In the genomic region with DNA sequence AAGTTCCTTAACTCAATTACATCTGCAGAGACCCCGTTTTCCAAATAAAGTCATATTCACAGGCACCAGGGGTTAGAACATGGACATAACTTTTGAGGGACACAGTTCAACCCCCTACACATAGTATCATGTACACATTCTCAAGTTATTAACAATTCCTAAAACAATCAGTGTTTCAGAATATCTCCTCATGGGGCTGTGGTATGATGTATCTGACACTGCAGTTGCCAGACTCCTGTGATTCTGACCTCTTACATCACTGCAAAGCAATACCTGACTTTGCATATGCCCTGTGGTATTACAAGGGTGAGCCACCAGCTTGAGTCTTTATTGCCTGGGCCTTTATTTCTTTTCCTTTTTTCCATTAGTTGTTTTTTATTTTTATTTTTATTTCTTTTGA, we compare ENCODE assay signal across 2 cellular contexts.
TF ChIP-seq lines count a peak whose summit lies in the region.

No MANE protein-coding gene starts in this region.

TF ChIP-seq in A549, 52 proteins besides CTCF, POLR2A, EP300 and RAD21:
- TF ChIP-seq HOXB13 (CRISPR knock-in tag; IDR thresholded peaks at IDR 0.05; ENCODE audit: low read depth) (no peak), FOXS1 (CRISPR knock-in tag; IDR thresholded peaks at IDR 0.05) (no peak), CHD2 (IDR thresholded peaks at IDR 0.05; ENCODE audit: low read length, partially characterized antibody) (no peak), JUNB (IDR thresholded peaks at IDR 0.05) (no peak), FOSL2 (IDR thresholded peaks at IDR 0.05) (no peak), FOSL2 (CRISPR knock-in tag; IDR thresholded peaks at IDR 0.05) (no peak), HEYL (CRISPR knock-in tag; IDR thresholded peaks at IDR 0.05) (no peak), CHD4 (IDR thresholded peaks at IDR 0.05; ENCODE audit: borderline replicate concordance) (no peak), ZNF302 (CRISPR knock-in tag; IDR thresholded peaks at IDR 0.05) (no peak), RFX5 (IDR thresholded peaks at IDR 0.05) (no peak), RARB (CRISPR knock-in tag; IDR thresholded peaks at IDR 0.05) (no peak), TP53 (CRISPR knock-in tag; IDR thresholded peaks at IDR 0.05) (no peak), BHLHE40 (IDR thresholded peaks at IDR 0.05; ENCODE audit: low read depth, low read length) (no peak), ZC3H11A (IDR thresholded peaks at IDR 0.05) (no peak), GATA3 (IDR thresholded peaks at IDR 0.05; ENCODE audit: borderline replicate concordance) (no peak)
- TF ChIP-seq, protein P1, sequence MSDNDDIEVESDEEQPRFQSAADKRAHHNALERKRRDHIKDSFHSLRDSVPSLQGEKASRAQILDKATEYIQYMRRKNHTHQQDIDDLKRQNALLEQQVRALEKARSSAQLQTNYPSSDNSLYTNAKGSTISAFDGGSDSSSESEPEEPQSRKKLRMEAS (IDR thresholded peaks at IDR 0.05) = no peak
- TF ChIP-seq, protein P2, sequence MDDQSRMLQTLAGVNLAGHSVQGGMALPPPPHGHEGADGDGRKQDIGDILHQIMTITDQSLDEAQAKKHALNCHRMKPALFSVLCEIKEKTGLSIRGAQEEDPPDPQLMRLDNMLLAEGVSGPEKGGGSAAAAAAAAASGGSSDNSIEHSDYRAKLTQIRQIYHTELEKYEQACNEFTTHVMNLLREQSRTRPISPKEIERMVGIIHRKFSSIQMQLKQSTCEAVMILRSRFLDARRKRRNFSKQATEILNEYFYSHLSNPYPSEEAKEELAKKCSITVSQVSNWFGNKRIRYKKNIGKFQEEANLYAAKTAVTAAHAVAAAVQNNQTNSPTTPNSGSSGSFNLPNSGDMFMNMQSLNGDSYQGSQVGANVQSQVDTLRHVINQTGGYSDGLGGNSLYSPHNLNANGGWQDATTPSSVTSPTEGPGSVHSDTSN (IDR thresholded peaks at IDR 0.05) = no peak
- TF ChIP-seq, protein P3, sequence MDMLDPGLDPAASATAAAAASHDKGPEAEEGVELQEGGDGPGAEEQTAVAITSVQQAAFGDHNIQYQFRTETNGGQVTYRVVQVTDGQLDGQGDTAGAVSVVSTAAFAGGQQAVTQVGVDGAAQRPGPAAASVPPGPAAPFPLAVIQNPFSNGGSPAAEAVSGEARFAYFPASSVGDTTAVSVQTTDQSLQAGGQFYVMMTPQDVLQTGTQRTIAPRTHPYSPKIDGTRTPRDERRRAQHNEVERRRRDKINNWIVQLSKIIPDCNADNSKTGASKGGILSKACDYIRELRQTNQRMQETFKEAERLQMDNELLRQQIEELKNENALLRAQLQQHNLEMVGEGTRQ (IDR thresholded peaks at IDR 0.05) = no peak
- TF ChIP-seq, protein P4, sequence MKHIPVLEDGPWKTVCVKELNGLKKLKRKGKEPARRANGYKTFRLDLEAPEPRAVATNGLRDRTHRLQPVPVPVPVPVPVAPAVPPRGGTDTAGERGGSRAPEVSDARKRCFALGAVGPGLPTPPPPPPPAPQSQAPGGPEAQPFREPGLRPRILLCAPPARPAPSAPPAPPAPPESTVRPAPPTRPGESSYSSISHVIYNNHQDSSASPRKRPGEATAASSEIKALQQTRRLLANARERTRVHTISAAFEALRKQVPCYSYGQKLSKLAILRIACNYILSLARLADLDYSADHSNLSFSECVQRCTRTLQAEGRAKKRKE (CRISPR knock-in tag; IDR thresholded peaks at IDR 0.05; ENCODE audit: low read depth) = no peak
- TF ChIP-seq, protein P5, sequence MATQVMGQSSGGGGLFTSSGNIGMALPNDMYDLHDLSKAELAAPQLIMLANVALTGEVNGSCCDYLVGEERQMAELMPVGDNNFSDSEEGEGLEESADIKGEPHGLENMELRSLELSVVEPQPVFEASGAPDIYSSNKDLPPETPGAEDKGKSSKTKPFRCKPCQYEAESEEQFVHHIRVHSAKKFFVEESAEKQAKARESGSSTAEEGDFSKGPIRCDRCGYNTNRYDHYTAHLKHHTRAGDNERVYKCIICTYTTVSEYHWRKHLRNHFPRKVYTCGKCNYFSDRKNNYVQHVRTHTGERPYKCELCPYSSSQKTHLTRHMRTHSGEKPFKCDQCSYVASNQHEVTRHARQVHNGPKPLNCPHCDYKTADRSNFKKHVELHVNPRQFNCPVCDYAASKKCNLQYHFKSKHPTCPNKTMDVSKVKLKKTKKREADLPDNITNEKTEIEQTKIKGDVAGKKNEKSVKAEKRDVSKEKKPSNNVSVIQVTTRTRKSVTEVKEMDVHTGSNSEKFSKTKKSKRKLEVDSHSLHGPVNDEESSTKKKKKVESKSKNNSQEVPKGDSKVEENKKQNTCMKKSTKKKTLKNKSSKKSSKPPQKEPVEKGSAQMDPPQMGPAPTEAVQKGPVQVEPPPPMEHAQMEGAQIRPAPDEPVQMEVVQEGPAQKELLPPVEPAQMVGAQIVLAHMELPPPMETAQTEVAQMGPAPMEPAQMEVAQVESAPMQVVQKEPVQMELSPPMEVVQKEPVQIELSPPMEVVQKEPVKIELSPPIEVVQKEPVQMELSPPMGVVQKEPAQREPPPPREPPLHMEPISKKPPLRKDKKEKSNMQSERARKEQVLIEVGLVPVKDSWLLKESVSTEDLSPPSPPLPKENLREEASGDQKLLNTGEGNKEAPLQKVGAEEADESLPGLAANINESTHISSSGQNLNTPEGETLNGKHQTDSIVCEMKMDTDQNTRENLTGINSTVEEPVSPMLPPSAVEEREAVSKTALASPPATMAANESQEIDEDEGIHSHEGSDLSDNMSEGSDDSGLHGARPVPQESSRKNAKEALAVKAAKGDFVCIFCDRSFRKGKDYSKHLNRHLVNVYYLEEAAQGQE (IDR thresholded peaks at IDR 0.05) = no peak
- TF ChIP-seq, protein P6, sequence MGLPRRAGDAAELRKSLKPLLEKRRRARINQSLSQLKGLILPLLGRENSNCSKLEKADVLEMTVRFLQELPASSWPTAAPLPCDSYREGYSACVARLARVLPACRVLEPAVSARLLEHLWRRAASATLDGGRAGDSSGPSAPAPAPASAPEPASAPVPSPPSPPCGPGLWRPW (IDR thresholded peaks at IDR 0.05) = no peak
TF ChIP-seq in A549: peak in this region for 0.

TF ChIP-seq in IMR-90, 13 proteins besides CTCF, POLR2A, EP300 and RAD21:
- TF ChIP-seq MAFK (IDR thresholded peaks at IDR 0.05; ENCODE audit: low read depth, low read length) = no peak
- no peak for TF ChIP-seq SMC3 (IDR thresholded peaks at IDR 0.05; ENCODE audit: low read depth, low read length)
- TF ChIP-seq, protein P7, sequence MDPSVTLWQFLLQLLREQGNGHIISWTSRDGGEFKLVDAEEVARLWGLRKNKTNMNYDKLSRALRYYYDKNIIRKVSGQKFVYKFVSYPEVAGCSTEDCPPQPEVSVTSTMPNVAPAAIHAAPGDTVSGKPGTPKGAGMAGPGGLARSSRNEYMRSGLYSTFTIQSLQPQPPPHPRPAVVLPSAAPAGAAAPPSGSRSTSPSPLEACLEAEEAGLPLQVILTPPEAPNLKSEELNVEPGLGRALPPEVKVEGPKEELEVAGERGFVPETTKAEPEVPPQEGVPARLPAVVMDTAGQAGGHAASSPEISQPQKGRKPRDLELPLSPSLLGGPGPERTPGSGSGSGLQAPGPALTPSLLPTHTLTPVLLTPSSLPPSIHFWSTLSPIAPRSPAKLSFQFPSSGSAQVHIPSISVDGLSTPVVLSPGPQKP (IDR thresholded peaks at IDR 0.05; ENCODE audit: borderline replicate concordance, low read depth, low read length) = no peak
- TF ChIP-seq, protein P3 (IDR thresholded peaks at IDR 0.05; ENCODE audit: low read depth, low read length) = no peak
- no peak for TF ChIP-seq FOS (IDR thresholded peaks at IDR 0.05; ENCODE audit: low read depth, low read length)
- TF ChIP-seq CEBPB (IDR thresholded peaks at IDR 0.05; ENCODE audit: low read depth, low read length) = no peak
- no peak for TF ChIP-seq RCOR1 (IDR thresholded peaks at IDR 0.05; ENCODE audit: insufficient replicate concordance, low read length)
- TF ChIP-seq MAZ (IDR thresholded peaks at IDR 0.05; ENCODE audit: borderline replicate concordance, low read depth, low read length) = no peak
